ENCODE assay signal across 34 cellular contexts in genomic region chr2:25149646-25150045, GRCh38. TPM values are rescaled to one million over a fixed set of nuclear protein-coding genes. Genes with fewer than 3 reads are reported as not detected.
"Had no signal": no experiment of that assay in that cellular context is flagged by ENCODE, and none has a peak within 500 bp of the region (broad histone marks: within the 10 kb centered on the region; RNA-seq: fewer than 3 reads in every experiment).

No MANE protein-coding gene starts in this region.

- H3K36me3 ChIP-seq: adrenal gland, brain microvascular endothelial cell, breast epithelium had no signal

- H3K27me3 ChIP-seq: adrenal gland, body of pancreas, brain microvascular endothelial cell, breast epithelium had no signal

- DNase-seq: activated B cell treated with CpG ODN at 0.5 μM for 24 hours; activated CD4-positive, alpha-beta memory T cell treated with anti-CD3 and anti-CD28 coated beads for 36 hours; activated CD4-positive, alpha-beta T cell treated with anti-CD3 and anti-CD28 coated beads for 4 hours; activated CD4-positive, alpha-beta T cell treated with anti-CD3 and anti-CD28 coated beads, Interleukin-2, amount 10 ng/mL, durations not matched to agents 24 days and 14 days; activated CD4-positive, alpha-beta T cell treated with anti-CD3 and anti-CD28 coated beads, Interleukin-2, amount 50 U/mL, for 1 hour; activated CD4-positive, alpha-beta T cell treated with anti-CD3 and anti-CD28 coated beads, Interleukin-2, amount 50 U/mL, for 4 hours; activated CD4-positive, CD25-positive, alpha-beta regulatory T cell treated with anti-CD3 and anti-CD28 coated beads, Interleukin-2, amount 50 U/mL, for 72 hours; activated CD8-positive, alpha-beta memory T cell treated with anti-CD3 and anti-CD28 coated beads, Interleukin-2, amount 50 U/mL, for 4 hours; activated CD8-positive, alpha-beta T cell treated with anti-CD3 and anti-CD28 coated beads for 36 hours; activated effector memory CD4-positive, alpha-beta T cell treated with anti-CD3 and anti-CD28 coated beads, Interleukin-2, amount 50 U/mL, for 16 hours; activated gamma-delta T cell treated with Interleukin-2 at 50 U/mL for 16 hours; activated naive CD4-positive, alpha-beta T cell; activated naive CD4-positive, alpha-beta T cell treated with anti-CD3 and anti-CD28 coated beads for 36 hours; activated naive CD4-positive, alpha-beta T cell treated with anti-CD3 and anti-CD28 coated beads, Interleukin-2, amount 50 U/mL, for 16 hours; activated naive CD8-positive, alpha-beta T cell treated with anti-CD3 and anti-CD28 coated beads for 36 hours; activated T-cell treated with anti-CD3 and anti-CD28 coated beads for 4 hours; activated T-cell treated with anti-CD3 and anti-CD28 coated beads, Interleukin-2, amount 50 U/mL, for 1 hour; activated T-cell treated with anti-CD3 and anti-CD28 coated beads, Interleukin-2, amount 50 U/mL, for 4 hours; activated T-cell treated with anti-CD3 and anti-CD28 coated beads, Interleukin-2, amount 50 U/mL, for 72 hours; adrenal gland; amniotic stem cell; body of pancreas; brain microvascular endothelial cell; caudate nucleus; cerebellar nuclear complex; T-helper 1 cell; T-helper 2 cell; T-helper 9 cell had no signal

- ATAC-seq: activated CD8-positive, alpha-beta T cell treated with anti-CD3 and anti-CD28 coated beads for 36 hours; activated naive CD4-positive, alpha-beta T cell treated with anti-CD3 and anti-CD28 coated beads, Interleukin-2, amount 50 U/mL, for 72 hours; activated T-cell treated with anti-CD3 and anti-CD28 coated beads, Interleukin-2, amount 50 U/mL, for 4 hours; activated T-cell treated with anti-CD3 and anti-CD28 coated beads, Interleukin-2, amount 50 U/mL, for 72 hours; activated T-helper 17 cell treated with anti-CD3 and anti-CD28 coated beads, Interleukin-2, amount 50 U/mL, for 72 hours; body of pancreas had no signal

- H3K4me1 ChIP-seq: adrenal gland, body of pancreas, breast epithelium had no signal

- H3K9me3 ChIP-seq: adrenal gland, body of pancreas, breast epithelium had no signal

- H3K4me3 ChIP-seq: adrenal gland, body of pancreas, breast epithelium had no signal

- FAIRE-seq: astrocyte, TTC549 had no signal

- H3K27ac ChIP-seq: adrenal gland, body of pancreas, brain microvascular endothelial cell, breast epithelium, VCaP had no signal

RNA-seq across cellular contexts. Expression of gene POMC, which starts 18.7 kb away (rescaled TPM):
- total RNA-seq: astrocyte had no signal
